In genomic region chr12:26461799-26462198, GRCh38 we compare ENCODE assay signal across 22 cellular contexts.
DNase-seq lines count a peak whose midpoint lies in the region; ATAC-seq and TF ChIP-seq lines count a peak whose summit lies in the region.
"Had no signal": no experiment of that assay in that cellular context is flagged by ENCODE, and none has a peak within 500 bp of the region (broad histone marks: within the 10 kb centered on the region; RNA-seq: fewer than 3 reads in every experiment).

No MANE protein-coding gene starts in this region.

- H3K27me3 ChIP-seq in body of pancreas, result no peaks in the 10 kb centered on the region

- H3K9me3 Mint-ChIP-seq in natural killer cell treated with Interleukin-12 subunit alpha and Interleukin-12 subunit beta and Interleukin-15 and Interleukin-18, amount 100 ng/mL, for 72 hours, result no peaks in the 10 kb centered on the region
- H3K9me3 Mint-ChIP-seq in natural killer cell, result peaks cover 0 to 3% of the 10 kb centered on the region in 2 donors
- H3K9me3 Mint-ChIP-seq in activated B cell treated with CpG ODN at 0.5 μM for 24 hours, result no peaks in the 10 kb centered on the region
- H3K9me3 Mint-ChIP-seq: CD14-positive monocyte, HFFc6 had no signal

- no peak overlapping the region for H3K27ac ChIP-seq in body of pancreas
- H3K27ac ChIP-seq: 22Rv1, KMS-11, PC-9, RWPE1 had no signal

- H3K4me1 Mint-ChIP-seq in natural killer cell treated with Interleukin-12 subunit alpha and Interleukin-12 subunit beta and Interleukin-15 and Interleukin-18, amount 100 ng/mL, for 72 hours (ENCODE audit: low read depth in 2 of 2), result peaks cover 7 to 8% of the 10 kb centered on the region in 2 donors
- H3K4me1 Mint-ChIP-seq in natural killer cell (peaks cover 0 to 6% of the 10 kb centered on the region in 2 donors), activated B cell treated with CpG ODN at 0.5 μM for 24 hours (peaks cover 24% of the 10 kb centered on the region)

- TF ChIP-seq POLR2A in body of pancreas (IDR thresholded peaks at IDR 0.05), result no peak

- peaks cover 19% of the 10 kb centered on the region for H3K36me3 Mint-ChIP-seq in natural killer cell treated with Interleukin-12 subunit alpha and Interleukin-12 subunit beta and Interleukin-15 and Interleukin-18, amount 100 ng/mL, for 72 hours
- peaks cover 14% of the 10 kb centered on the region for H3K36me3 Mint-ChIP-seq in natural killer cell
- H3K36me3 Mint-ChIP-seq in activated B cell treated with CpG ODN at 0.5 μM for 24 hours (ENCODE audit: low read depth), result peaks cover 33% of the 10 kb centered on the region

- WGBS in body of pancreas, 2 donors, result 79 to 100% methylated on average over 1 of the region's 1 CpG

- intact Hi-C loops in natural killer cell (cut with micrococcal nuclease), result no loop called here
- intact Hi-C loops in activated B cell treated with CpG ODN at 0.5 μM for 24 hours (cut with micrococcal nuclease), result loop anchor here (1.0 to 2.0 kb wide), 2 partner anchors 10 to 15 kb away; no protein-coding TSS in a partner anchor
- intact Hi-C loops in body of pancreas (cut with DNase I), result no loop called here

- H3K36me3 ChIP-seq in body of pancreas (replicated peaks in 1 of 2; ENCODE audit: insufficient read depth in 1 of 2, low read depth in 2 of 2), result no peaks in the 10 kb centered on the region

- no peaks in the 10 kb centered on the region for H3K9me3 ChIP-seq in body of pancreas

- TF ChIP-seq CTCF in natural killer cell (IDR thresholded peaks at IDR 0.05) (no peak), activated B cell treated with CpG ODN at 0.5 μM for 24 hours (IDR thresholded peaks at IDR 0.05) (no peak), body of pancreas (IDR thresholded peaks at IDR 0.05) (no peak)

- no peak overlapping the region for H3K4me3 Mint-ChIP-seq in natural killer cell treated with Interleukin-12 subunit alpha and Interleukin-12 subunit beta and Interleukin-15 and Interleukin-18, amount 100 ng/mL, for 72 hours
- H3K4me3 Mint-ChIP-seq in natural killer cell (no peak overlapping the region), activated B cell treated with CpG ODN at 0.5 μM for 24 hours (peak overlapping the region; percentile 22)
- H3K4me3 Mint-ChIP-seq: CD14-positive monocyte, HFFc6 had no signal

- CTCF ChIA-PET in activated B cell treated with CpG ODN at 0.5 μM for 24 hours (lab: Charles Lee), result interaction anchor here (1.6 kb wide), 1 partner anchor 17 kb away, joined by 3 read pairs; no protein-coding TSS in a partner anchor

- no peaks in the 10 kb centered on the region for H3K4me1 ChIP-seq in body of pancreas

- no peak overlapping the region for H3K27ac Mint-ChIP-seq in natural killer cell treated with Interleukin-12 subunit alpha and Interleukin-12 subunit beta and Interleukin-15 and Interleukin-18, amount 100 ng/mL, for 72 hours
- H3K27ac Mint-ChIP-seq in natural killer cell (no peak overlapping the region), activated B cell treated with CpG ODN at 0.5 μM for 24 hours (peak overlapping the region; percentile 54)
- H3K27ac Mint-ChIP-seq: CD14-positive monocyte, HFFc6 had no signal

- POLR2A ChIA-PET in activated B cell treated with CpG ODN at 0.5 μM for 24 hours (lab: Charles Lee), result interaction anchor here (0.7 to 2.6 kb wide), 13 partner anchors 10 to 1408 kb away, joined by 3 to 17 read pairs (median 4); no protein-coding TSS in a partner anchor

- peak; percentile 34 to 66 for ATAC-seq in natural killer cell treated with Interleukin-12 subunit alpha and Interleukin-12 subunit beta and Interleukin-15 and Interleukin-18, amount 100 ng/mL, for 72 hours
- no peak for ATAC-seq in natural killer cell
- peak; percentile 64 for ATAC-seq in HG02759 (IDR thresholded peaks at IDR 0.05; ENCODE audit: unreplicated experiment)
- ATAC-seq in activated B cell treated with CpG ODN at 0.5 μM for 24 hours (ENCODE audit: low read depth), result peak; percentile 79
- ATAC-seq in HG03097 (IDR thresholded peaks at IDR 0.05; ENCODE audit: low FRiP score, unreplicated experiment), result no peak
- no peak for ATAC-seq in body of pancreas

- H3K27me3 Mint-ChIP-seq in natural killer cell treated with Interleukin-12 subunit alpha and Interleukin-12 subunit beta and Interleukin-15 and Interleukin-18, amount 100 ng/mL, for 72 hours, result no peaks in the 10 kb centered on the region
- H3K27me3 Mint-ChIP-seq in natural killer cell (ENCODE audit: low read depth in 2 of 2), result no peaks in the 10 kb centered on the region
- H3K27me3 Mint-ChIP-seq in activated B cell treated with CpG ODN at 0.5 μM for 24 hours, result no peaks in the 10 kb centered on the region

- DNase-seq in natural killer cell treated with Interleukin-12 subunit alpha and Interleukin-12 subunit beta and Interleukin-15 and Interleukin-18, amount 100 ng/mL, for 72 hours (ENCODE audit: low spot score), result no peak
- no peak for DNase-seq in natural killer cell
- DNase-seq in activated B cell treated with CpG ODN at 0.5 μM for 24 hours, result no peak
- DNase-seq in NCI-H526 (lab: John Stamatoyannopoulos, UW), result no peak
- no peak for DNase-seq in body of pancreas
- no peak for DNase-seq in HUDEP-2 (lab: John Stamatoyannopoulos, UW; ENCODE audit: unreplicated experiment in 76 of 76)
- DNase-seq: DMS79 treated with DMSO at 0.1 percent for 48 hours, H7, HFFc6, MV-4-11, NCI-H187, NCI-H2107, NCI-H510A, NCI-H82, PC-9, SIG-M5 had no signal

- H3K4me3 ChIP-seq in body of pancreas, result no peak overlapping the region
- H3K4me3 ChIP-seq: PC-9 had no signal

Comparison
In these comparisons a context has a peak if more than half of its experiments do, and no peak if none do; other contexts are left out.
1. ATAC-seq: peak in natural killer cell treated with Interleukin-12 subunit alpha and Interleukin-12 subunit beta and Interleukin-15 and Interleukin-18, amount 100 ng/mL, for 72 hours (2 of 2), HG02759 (single experiment) and activated B cell treated with CpG ODN at 0.5 μM for 24 hours (single experiment); none in natural killer cell (0 of 3), HG03097 (single experiment) and body of pancreas (single experiment).